21 cellular contexts compared by ENCODE assay signal in genomic region chr9:82320566-82320965, GRCh38.
DNase-seq lines count a peak whose midpoint lies in the region; ATAC-seq and TF ChIP-seq lines count a peak whose summit lies in the region.
"Had no signal": no experiment of that assay in that cellular context is flagged by ENCODE, and none has a peak within 500 bp of the region (broad histone marks: within the 10 kb centered on the region; RNA-seq: fewer than 3 reads in every experiment).

No MANE protein-coding gene starts in this region.

- H3K4me1 ChIP-seq in GM23248 (ENCODE audit: insufficient read depth), result peaks cover 12% of the 10 kb centered on the region; the same call in 1 of the 2 replicates
- H3K4me1 ChIP-seq: A549, SJCRH30 had no signal

- no peaks in the 10 kb centered on the region for H3K79me2 ChIP-seq in GM23248 (ENCODE audit: insufficient read depth)

- in situ Hi-C loops in GM23248 (cut with MboI), result no loop called here
- in situ Hi-C loops in brain microvascular endothelial cell (cut with HindIII; ENCODE audit: low pct_ligation_motif_present, low sequenced_read_pairs), result no loop called here

- H3K36me3 ChIP-seq in GM23248 (ENCODE audit: low read depth) (no peaks in the 10 kb centered on the region), brain microvascular endothelial cell (replicated peaks) (no peaks in the 10 kb centered on the region)
- H3K36me3 ChIP-seq: SJCRH30 had no signal

- TF ChIP-seq CTCF in AG10803 (conservative IDR thresholded peaks at IDR 0.05; ENCODE audit: low read length) (no peak), brain microvascular endothelial cell (IDR thresholded peaks at IDR 0.05; ENCODE audit: low read depth, low read length, missing control alignments) (no peak)

- no peaks in the 10 kb centered on the region for H3F3A ChIP-seq in GM23248 (ENCODE audit: insufficient read depth)

- no peaks in the 10 kb centered on the region for H3K9me2 ChIP-seq in GM23248 (ENCODE audit: insufficient read depth)

- H3K4me2 ChIP-seq in GM23248 (ENCODE audit: unreplicated experiment), result no peak overlapping the region
- H3K4me2 ChIP-seq: A549, GM23338 had no signal

- H3K27me3 ChIP-seq in GM23248 (replicated peaks; ENCODE audit: insufficient read depth) (no peaks in the 10 kb centered on the region), brain microvascular endothelial cell (replicated peaks) (no peaks in the 10 kb centered on the region)
- H3K27me3 ChIP-seq: SJCRH30 had no signal

- no peak overlapping the region; the same call in 1 of the 2 replicates for H2AFZ ChIP-seq in GM23248
- H2AFZ ChIP-seq: GM23338 had no signal

- no peaks in the 10 kb centered on the region for H3K9me3 ChIP-seq in GM23248 (ENCODE audit: low read depth)
- H3K9me3 ChIP-seq: SJCRH30 had no signal

- WGBS in GM23248 (ENCODE audit: low coverage in 1 of 2, low lambda C conversion rate in 2 of 2, missing lambda C conversion rate in 2 of 2), 2 experiments, result 26 to 54% methylated on average over 1 of the region's 1 CpG

- peak; percentile 15 for DNase-seq in AG10803 (ENCODE audit: low read depth)
- DNase-seq in GM23248, result peak; percentile 19
- DNase-seq in brain microvascular endothelial cell, result peak; percentile 25
- peak; percentile 24 for DNase-seq in iris pigment epithelial cell (ENCODE audit: low read depth)
- no peak for DNase-seq in UCSD-AML1 (lab: John Stamatoyannopoulos, UW; ENCODE audit: unreplicated experiment)
- no peak for DNase-seq in cerebellar nuclear complex (lab: John Stamatoyannopoulos, UW)
- DNase-seq: CD4-positive, CD25-positive, alpha-beta regulatory T cell; DMS79; HCEC 1CT; NCI-H1105; NCI-H146; NCI-H2029; NCI-H2227 treated with DMSO at 0.1 percent for 48 hours; NCI-H510A treated with DMSO at 0.1 percent for 48 hours; NCI-H774; OCI-M1; SJCRH30 had no signal

- no peak for ATAC-seq in HG03469 (IDR thresholded peaks at IDR 0.05; ENCODE audit: unreplicated experiment)
- no peak for ATAC-seq in GM19463 (IDR thresholded peaks at IDR 0.05; ENCODE audit: unreplicated experiment)
- ATAC-seq: A549, GM23338 had no signal

- H3K27ac ChIP-seq in GM23248, result no peak overlapping the region
- no peak overlapping the region for H3K27ac ChIP-seq in brain microvascular endothelial cell
- H3K27ac ChIP-seq: A549, SJCRH30 had no signal

- H3K9ac ChIP-seq in GM23248, result no peak overlapping the region

- H3K4me3 ChIP-seq in AG10803 (ENCODE audit: low read length) (no peak overlapping the region), GM23248 (no peak overlapping the region), brain microvascular endothelial cell (ENCODE audit: low read depth, low read length) (no peak overlapping the region)
- H3K4me3 ChIP-seq: A549, GM23338, SJCRH30 had no signal

- H4K20me1 ChIP-seq in GM23248 (ENCODE audit: insufficient read depth), result no peaks in the 10 kb centered on the region

Comparison
In these comparisons a context has a peak if more than half of its experiments do, and no peak if none do; other contexts are left out.
1. DNase-seq: peak in AG10803 (single experiment), GM23248 (single experiment), brain microvascular endothelial cell (single experiment) and iris pigment epithelial cell (single experiment); none in UCSD-AML1 (single experiment) and cerebellar nuclear complex (0 of 2).